In genomic region chr19:1064661-1065605, GRCh38 we compare ENCODE assay signal across 8 cellular contexts. TPM values are rescaled to one million over a fixed set of nuclear protein-coding genes. Genes with fewer than 3 reads are reported as not detected.
DNase-seq lines count a peak whose midpoint lies in the region; TF ChIP-seq lines count a peak whose summit lies in the region.

No MANE protein-coding gene starts in this region.

- TF ChIP-seq CTCF in VCaP (conservative IDR thresholded peaks at IDR 0.05) (peak; percentile 85), cardiac fibroblast (IDR thresholded peaks at IDR 0.05; ENCODE audit: low read depth, low read length) (peak; percentile 59), kidney epithelial cell (IDR thresholded peaks at IDR 0.05; ENCODE audit: insufficient read depth, low read length, poor library complexity, severe bottlenecking) (peak; percentile 58)

- peak overlapping the region; percentile 27 for H3K4me3 ChIP-seq in Jurkat, Clone E6-1 (ENCODE audit: low read length)
- H3K4me3 ChIP-seq in cardiac fibroblast (replicated peaks in 1 of 2; ENCODE audit: low read depth in 2 of 2, low read length in 2 of 2) (no peak overlapping the region), kidney epithelial cell (ENCODE audit: low read depth, low read length) (no peak overlapping the region)

- H3K27me3 ChIP-seq in kidney epithelial cell (ENCODE audit: control insufficient read depth, insufficient read depth, low read length) = peaks cover 36% of the 10 kb centered on the region

- no peaks in the 10 kb centered on the region for H3K36me3 ChIP-seq in kidney epithelial cell (ENCODE audit: control insufficient read depth, insufficient read depth, low read length)

- no peak overlapping the region for H3K27ac ChIP-seq in VCaP

- peak; percentile 65 for DNase-seq in EL
- DNase-seq in Jurkat, Clone E6-1 (ENCODE audit: low read depth, low spot score) = peak; percentile 60
- DNase-seq in cardiac fibroblast (ENCODE audit: low read depth in 2 of 2) = peak; percentile 72 to 74
- no peak for DNase-seq in kidney epithelial cell (ENCODE audit: low read depth)
- DNase-seq in stimulated activated CD4-positive, alpha-beta T cell treated with anti-CD3 and anti-CD28 coated beads, TNF-alpha, amount 100 ng/mL, for 4 hours (ENCODE audit: low read depth in 3 of 3) = peak in 2 of 3 experiments; percentile 53 to 61
- no peak for DNase-seq in NCI-H524 treated with DMSO at 0.1 percent for 48 hours (lab: John Stamatoyannopoulos, UW)
- no peak for DNase-seq in midbrain (lab: John Stamatoyannopoulos, UW)

RNA-seq across cellular contexts. Expression of gene ARHGAP45, which starts 2.0 kb away (rescaled TPM):
- polyA plus RNA-seq in Jurkat, Clone E6-1 (2012; ENCODE audit: insufficient read depth, insufficient read length) = 81.3 TPM
- total RNA-seq in kidney epithelial cell = 1.4 and 4.2 TPM in 2 replicates

RNA-seq across cellular contexts. Expression of gene ABCA7, which starts 25.0 kb away (rescaled TPM):
- polyA plus RNA-seq in Jurkat, Clone E6-1 (2012; ENCODE audit: insufficient read depth, insufficient read length) = 34.4 TPM
- total RNA-seq in kidney epithelial cell = 16.4 and 17.0 TPM in 2 replicates

RNA-seq across cellular contexts. Expression of gene POLR2E, which starts 30.2 kb away (rescaled TPM):
- polyA plus RNA-seq in Jurkat, Clone E6-1 (2012; ENCODE audit: insufficient read depth, insufficient read length) = 159 TPM
- total RNA-seq in kidney epithelial cell = 204 and 267 TPM in 2 replicates

RNA-seq across cellular contexts. Expression of gene CNN2, which starts 38.5 kb away (rescaled TPM):
- polyA plus RNA-seq in Jurkat, Clone E6-1 (2012; ENCODE audit: insufficient read depth, insufficient read length) = 130 TPM
- 285 and 314 TPM in 2 replicates for total RNA-seq in kidney epithelial cell

RNA-seq across cellular contexts. Expression of gene GPX4, which starts 38.9 kb away (rescaled TPM):
- 394 TPM for polyA plus RNA-seq in Jurkat, Clone E6-1 (2012; ENCODE audit: insufficient read depth, insufficient read length)
- 538 and 611 TPM in 2 replicates for total RNA-seq in kidney epithelial cell

Comparison
In these comparisons a context has a peak if more than half of its experiments do, and no peak if none do; other contexts are left out.
1. DNase-seq: peak in EL (single experiment), Jurkat, Clone E6-1 (single experiment), cardiac fibroblast (2 of 2) and stimulated activated CD4-positive, alpha-beta T cell treated with anti-CD3 and anti-CD28 coated beads, TNF-alpha, amount 100 ng/mL, for 4 hours (2 of 3); none in kidney epithelial cell (single experiment), NCI-H524 treated with DMSO at 0.1 percent for 48 hours (single experiment) and midbrain (single experiment).
2. Peak in every context shown above with its lines, with median percentiles within 50 percentile points of each other: CTCF ChIP-seq.